ENCODE assay signal across 8 cellular contexts in genomic region chr1:211830330-211831142, GRCh38. TPM values are rescaled to one million over a fixed set of nuclear protein-coding genes. Genes with fewer than 3 reads are reported as not detected.
A peak's percentile ranks its signal among the peaks of the same experiment; 100 is the strongest.
DNase-seq lines count a peak whose midpoint lies in the region; FAIRE-seq and TF ChIP-seq lines count a peak whose summit lies in the region.

Gene LPGAT1, minus strand, starts transcription at chr1:211830763. Its CDS starts 1,467 bp downstream, at chr1:211829296.

- H3K27ac Mint-ChIP-seq in astrocyte (ENCODE audit: unreplicated experiment), result peak within 1 kb of the TSS; percentile 66

- CTCF ChIA-PET in HEK293T (lab: Yijun Ruan, JAX), result interaction anchor here (1.4 to 1.6 kb wide), 3 partner anchors 16 to 135 kb away, joined by 3 to 7 read pairs (median 5); no protein-coding TSS in a partner anchor

- H3K4me2 ChIP-seq in astrocyte (ENCODE audit: low read length), result peak within 1 kb of the TSS; percentile 85

- peaks cover under 1% of the 10 kb centered on the region for H3K36me3 Mint-ChIP-seq in astrocyte (ENCODE audit: low read depth, unreplicated experiment)

- peaks cover 18% of the 10 kb centered on the region for H3K4me1 Mint-ChIP-seq in astrocyte (ENCODE audit: low read depth, unreplicated experiment)

- DNase-seq in GM12864 (ENCODE audit: low read depth), result no peak
- peak; percentile 91 for DNase-seq in HEK293T (ENCODE audit: extremely low spot score)
- peak; percentile 81 for DNase-seq in NB4 (ENCODE audit: low read depth)
- DNase-seq in T-helper 22 cell (ENCODE audit: low read depth), result peak; percentile 46
- peak; percentile 29 for DNase-seq in astrocyte (ENCODE audit: low read depth)
- DNase-seq in hepatic stellate cell (ENCODE audit: low spot score), result peak; percentile 81
- peak; percentile 90 for DNase-seq in retina
- no peak for DNase-seq in MV-4-11 (lab: John Stamatoyannopoulos, UW)

- peaks cover 11% of the 10 kb centered on the region for H3K79me2 ChIP-seq in astrocyte (ENCODE audit: insufficient read depth, low read length)

- TF ChIP-seq CTCF in GM12864 (IDR thresholded peaks at IDR 0.05; ENCODE audit: low read depth, low read length, missing control alignments), result peak; percentile 52
- peak; percentile 24 for TF ChIP-seq CTCF in NB4 (IDR thresholded peaks at IDR 0.05; ENCODE audit: low read depth, low read length)
- no peak for TF ChIP-seq CTCF in astrocyte (IDR thresholded peaks at IDR 0.05; ENCODE audit: insufficient read depth, low read depth, low read length)

- H3K9ac ChIP-seq in astrocyte (ENCODE audit: low read length), result peak within 1 kb of the TSS; percentile 85

- H3K4me3 ChIP-seq in GM12864 (ENCODE audit: low read depth, low read length), result peak within 1 kb of the TSS; percentile 83
- peak within 1 kb of the TSS; percentile 72 for H3K4me3 ChIP-seq in NB4 (ENCODE audit: low read depth, low read length)
- peak within 1 kb of the TSS; percentile 70 for H3K4me3 ChIP-seq in astrocyte (ENCODE audit: insufficient read depth, low read depth, low read length)

- H3K36me3 ChIP-seq in astrocyte (ENCODE audit: insufficient read depth, low read length), result no peaks in the 10 kb centered on the region

- peak within 1 kb of the TSS; percentile 44 for H3K27ac ChIP-seq in astrocyte (ENCODE audit: low read depth, low read length)

- TF ChIP-seq POLR2A in NB4 (IDR thresholded peaks at IDR 0.05; ENCODE audit: extremely low read depth, insufficient read length), result peak; percentile 51

- H3K9me3 ChIP-seq in astrocyte (ENCODE audit: insufficient read depth, low read depth, low read length), result no peaks in the 10 kb centered on the region

- no peaks in the 10 kb centered on the region for H3K27me3 ChIP-seq in astrocyte (ENCODE audit: insufficient read depth, low read length)

- H3K4me1 ChIP-seq in astrocyte (ENCODE audit: insufficient read depth, low read length), result no peaks in the 10 kb centered on the region

- no peak for FAIRE-seq in astrocyte (lab: Jason Lieb, UNC)

- H3K9me3 Mint-ChIP-seq in astrocyte (ENCODE audit: unreplicated experiment), result no peaks in the 10 kb centered on the region

- peaks cover 4% of the 10 kb centered on the region for H3K27me3 Mint-ChIP-seq in astrocyte (ENCODE audit: low read depth, unreplicated experiment)

- H3K4me3 Mint-ChIP-seq in astrocyte (ENCODE audit: unreplicated experiment), result peak within 1 kb of the TSS; percentile 86

- peaks cover 11% of the 10 kb centered on the region for H4K20me1 ChIP-seq in astrocyte (ENCODE audit: insufficient read depth, low read length)

- POLR2A ChIA-PET in HEK293T (lab: Yijun Ruan, JAX), result no interaction called here

- peak within 1 kb of the TSS; percentile 87 for H2AFZ ChIP-seq in astrocyte (ENCODE audit: low read depth, low read length)

TF ChIP-seq in HEK293T, 16 proteins besides CTCF, POLR2A, EP300 and RAD21:
- TF ChIP-seq NFRKB (IDR thresholded peaks at IDR 0.05) (no peak), FOXA1 (IDR thresholded peaks at IDR 0.05) (no peak), LEF1 (IDR thresholded peaks at IDR 0.05; ENCODE audit: borderline replicate concordance) (no peak), ELF4 (IDR thresholded peaks at IDR 0.05) (no peak), ARNT (IDR thresholded peaks at IDR 0.05) (0 out of 2 replicates have a peak, but pooled peaks have one; percentile 13), FOXK2 (IDR thresholded peaks at IDR 0.05) (no peak), SP1 (IDR thresholded peaks at IDR 0.05) (no peak)
TF ChIP-seq in HEK293T: peak in this region for 1.

RNA-seq across cellular contexts. Expression of gene LPGAT1, which starts in this region (rescaled TPM):
- total RNA-seq in astrocyte, result 36.7 and 37.7 TPM in 2 replicates

Comparison
In these comparisons a context has a peak if more than half of its experiments do, and no peak if none do; other contexts are left out.
1. DNase-seq: peak in HEK293T (single experiment), NB4 (single experiment), T-helper 22 cell (single experiment), astrocyte (single experiment), hepatic stellate cell (single experiment) and retina (single experiment); none in GM12864 (single experiment) and MV-4-11 (single experiment).
2. Peak in every context shown above with its lines, with median percentiles within 50 percentile points of each other: H3K4me3 ChIP-seq.